8 cellular contexts compared by ENCODE assay signal in genomic region chr1:212760126-212760823, GRCh38. TPM values are rescaled to one million over a fixed set of nuclear protein-coding genes. Genes with fewer than 3 reads are reported as not detected.
DNase-seq lines count a peak whose midpoint lies in the region; ATAC-seq and TF ChIP-seq lines count a peak whose summit lies in the region.

No MANE protein-coding gene starts in this region.

- H3K4me1 Mint-ChIP-seq in CD4-positive, alpha-beta T cell (ENCODE audit: low read depth) = peaks cover 37% of the 10 kb centered on the region

- H3K27ac ChIP-seq in CD4-positive, alpha-beta T cell (ENCODE audit: low read depth, low read length) = no peak overlapping the region
- no peak overlapping the region for H3K27ac ChIP-seq in WERI-Rb-1

- intact Hi-C loops in CD4-positive, alpha-beta T cell (cut with DNase I, micrococcal nuclease) = loop anchor here in 1 of 2 experiments (2.0 kb wide), 1 partner anchor 61 kb away; the partner anchor contains the start of gene BATF3

- POLR2A ChIA-PET in CD4-positive, alpha-beta T cell (lab: Charles Lee) = no interaction called here

- TF ChIP-seq CTCF in CD4-positive, alpha-beta T cell (IDR thresholded peaks at IDR 0.05) = peak; percentile 39
- peak; percentile 88 for TF ChIP-seq CTCF in WERI-Rb-1 (IDR thresholded peaks at IDR 0.05; ENCODE audit: low read depth, low read length)

- H3K27me3 Mint-ChIP-seq in CD4-positive, alpha-beta T cell = no peaks in the 10 kb centered on the region

- peak; percentile 78 for ATAC-seq in CD4-positive, alpha-beta T cell (ENCODE audit: poor library complexity)
- ATAC-seq in GM19397 (IDR thresholded peaks at IDR 0.05; ENCODE audit: unreplicated experiment) (no peak), GM19455 (IDR thresholded peaks at IDR 0.05; ENCODE audit: unreplicated experiment) (no peak)

- no peak overlapping the region for H3K4me3 Mint-ChIP-seq in CD4-positive, alpha-beta T cell

- H3K36me3 Mint-ChIP-seq in CD4-positive, alpha-beta T cell (ENCODE audit: low read depth) = peaks cover 54% of the 10 kb centered on the region

- H3K4me3 ChIP-seq in WERI-Rb-1 (ENCODE audit: low read depth, low read length) = no peak overlapping the region

- no peaks in the 10 kb centered on the region for H3K9me3 ChIP-seq in CD4-positive, alpha-beta T cell (ENCODE audit: control insufficient read depth, low read length)
- H3K9me3 ChIP-seq in WERI-Rb-1 (ENCODE audit: severe bottlenecking) = no peaks in the 10 kb centered on the region

- no peaks in the 10 kb centered on the region for H3K9me3 Mint-ChIP-seq in CD4-positive, alpha-beta T cell

- peaks cover 20% of the 10 kb centered on the region for H3K36me3 ChIP-seq in WERI-Rb-1

- DNase-seq in CD4-positive, alpha-beta T cell = peak in 9 of 10 experiments; percentile 19 to 50 (median 39)
- DNase-seq in HCEC 1CT (peak; percentile 33), WERI-Rb-1 (peak; percentile 61), ureter (ENCODE audit: low spot score) (no peak)
- DNase-seq in effector CD4-positive, alpha-beta T cell = peak; percentile 9
- DNase-seq in stimulated activated CD4-positive, alpha-beta T cell treated with anti-CD3 and anti-CD28 coated beads, Interleukin-12 subunit alpha, Interleukin-12 subunit beta, amount 100 ng/mL, for 4 hours = peak; percentile 58

- H3K27me3 ChIP-seq in CD4-positive, alpha-beta T cell (ENCODE audit: control insufficient read depth, insufficient read depth, low read length) = no peaks in the 10 kb centered on the region
- no peaks in the 10 kb centered on the region for H3K27me3 ChIP-seq in WERI-Rb-1 (ENCODE audit: insufficient read depth, low read depth, severe bottlenecking)

- CTCF ChIA-PET in CD4-positive, alpha-beta T cell (lab: Charles Lee) = interaction anchor here (1.0 to 2.2 kb wide), 2 partner anchors 95 to 283 kb away, joined by 3 to 6 read pairs; no protein-coding TSS in a partner anchor

- H3K27ac Mint-ChIP-seq in CD4-positive, alpha-beta T cell = no peak overlapping the region

RNA-seq across cellular contexts. Expression of gene NSL1, which starts 31.3 kb away (rescaled TPM):
- total RNA-seq in CD4-positive, alpha-beta T cell = 10 to 100 TPM; 14.1 to 15.7 TPM
- total RNA-seq in ureter = 35.5 TPM

RNA-seq across cellular contexts. Expression of gene TATDN3, which starts 31.4 kb away (rescaled TPM):
- total RNA-seq in CD4-positive, alpha-beta T cell = 10 to 100 TPM; 12.2 to 13.8 TPM
- total RNA-seq in ureter = 11.0 TPM
